8 cellular contexts compared by ENCODE assay signal in the genomic region with DNA sequence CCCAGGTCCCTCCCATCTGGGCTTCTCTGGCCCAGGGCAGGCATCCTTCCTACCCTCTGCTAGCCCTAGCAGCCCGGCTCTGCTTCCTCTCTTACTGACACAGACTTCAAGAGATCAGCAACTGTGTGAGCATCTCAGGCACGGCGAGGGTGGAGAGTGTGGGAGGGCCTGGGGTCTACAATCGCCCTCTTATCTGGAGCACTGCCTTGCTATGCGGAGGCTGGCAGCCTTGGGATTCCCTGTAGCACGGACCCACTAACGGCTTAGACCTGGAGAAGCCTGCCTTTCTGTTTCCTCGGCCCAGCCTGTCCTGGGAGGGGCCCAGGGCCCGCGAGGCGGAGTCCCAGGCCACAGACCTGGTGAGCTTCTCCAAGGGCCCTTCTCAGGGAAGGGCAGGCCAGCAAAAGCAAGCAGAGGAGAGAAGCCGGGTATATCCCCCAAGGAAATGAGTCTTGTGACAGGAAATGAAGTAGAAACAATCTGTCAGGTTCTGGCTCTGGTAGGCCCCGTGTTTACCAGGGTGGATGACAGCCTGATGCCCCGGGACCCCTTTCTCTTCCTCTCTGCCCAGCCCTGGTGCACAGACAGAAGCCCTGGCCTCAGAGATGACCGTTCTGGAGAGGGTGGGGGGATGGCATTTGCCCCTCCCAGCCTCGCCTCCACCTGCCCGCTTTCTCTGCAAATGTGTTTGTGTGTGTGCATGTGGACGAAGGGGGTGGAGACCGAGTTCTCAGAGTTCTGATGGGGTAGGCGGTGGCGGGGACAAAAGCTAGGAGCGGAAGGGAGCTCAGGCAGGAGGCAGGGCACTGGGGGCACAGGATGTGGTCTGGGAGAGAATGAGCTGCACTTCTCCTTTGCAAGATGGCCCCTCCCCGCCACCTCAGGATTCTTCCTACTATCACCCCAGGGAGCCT. TPM values are rescaled to one million over a fixed set of nuclear protein-coding genes. Genes with fewer than 3 reads are reported as not detected.
DNase-seq lines count a peak whose midpoint lies in the region; ATAC-seq and TF ChIP-seq lines count a peak whose summit lies in the region.

No MANE protein-coding gene starts in this region.

- no peak for TF ChIP-seq CTCF in SK-N-SH (IDR thresholded peaks at IDR 0.05)
- no peak for TF ChIP-seq CTCF in activated B cell treated with CpG ODN at 0.5 μM for 24 hours (IDR thresholded peaks at IDR 0.05)
- TF ChIP-seq CTCF in dorsolateral prefrontal cortex (IDR thresholded peaks at IDR 0.05 in 54 of 56, conservative IDR thresholded peaks at IDR 0.05 in 2 of 56; ENCODE audit: low read depth in 1 of 56, partially characterized antibody in 56 of 56), result no peak

- H3K9me2 ChIP-seq in SK-N-SH, result no peaks in the 10 kb centered on the region

- H3K4me3 Mint-ChIP-seq in activated B cell treated with CpG ODN at 0.5 μM for 24 hours, result peak overlapping the region; percentile 93

- ATAC-seq in SK-N-SH treated with all-trans-retinoic acid at 6 μM for 48 hours, result no peak
- ATAC-seq in activated B cell treated with CpG ODN at 0.5 μM for 24 hours (ENCODE audit: low read depth), result peak; percentile 1
- no peak for ATAC-seq in GM21619 (IDR thresholded peaks at IDR 0.05; ENCODE audit: unreplicated experiment)
- no peak for ATAC-seq in HG02759 (IDR thresholded peaks at IDR 0.05; ENCODE audit: unreplicated experiment)

- H3K9ac ChIP-seq in SK-N-SH, result 0 out of 2 replicates have a peak overlapping the region, but pooled peaks have one; percentile 21
- peak overlapping the region; percentile 26 to 54 for H3K9ac ChIP-seq in mucosa of rectum (ENCODE audit: low read depth in 1 of 2, low read length in 2 of 2)
- peak overlapping the region; percentile 16 to 51 for H3K9ac ChIP-seq in stomach smooth muscle (ENCODE audit: low read length in 2 of 2)

- H3K36me3 Mint-ChIP-seq in activated B cell treated with CpG ODN at 0.5 μM for 24 hours (ENCODE audit: low read depth), result peaks cover 15% of the 10 kb centered on the region

- CTCF ChIA-PET in SK-N-SH (lab: Yijun Ruan, JAX), result interaction anchor here (0.6 to 11.9 kb wide), 12 partner anchors 11 to 142 kb away, joined by 3 to 149 read pairs (median 6); a partner anchor contains a TSS
- CTCF ChIA-PET in activated B cell treated with CpG ODN at 0.5 μM for 24 hours (lab: Charles Lee), result interaction anchor here (0.6 to 3.8 kb wide), 5 partner anchors 19 to 108 kb away, joined by 3 to 23 read pairs (median 6); a partner anchor contains a TSS

- H3K9me3 ChIP-seq in SK-N-SH, result no peaks in the 10 kb centered on the region
- no peaks in the 10 kb centered on the region for H3K9me3 ChIP-seq in mucosa of rectum (ENCODE audit: control insufficient read depth in 2 of 2, low read length in 2 of 2)
- H3K9me3 ChIP-seq in stomach smooth muscle (ENCODE audit: control insufficient read depth in 2 of 2, low read length in 2 of 2), result no peaks in the 10 kb centered on the region

- no peak overlapping the region for H3K27ac ChIP-seq in SK-N-SH (ENCODE audit: low read depth in 2 of 2, low read length in 1 of 2)
- H3K27ac ChIP-seq in dorsolateral prefrontal cortex, result peak overlapping the region in 49 of 59 donors; percentile 2 to 99 (median 80)
- peak overlapping the region; percentile 99 for H3K27ac ChIP-seq in mucosa of rectum (ENCODE audit: low read depth in 2 of 2, low read length in 2 of 2)
- no peak overlapping the region for H3K27ac ChIP-seq in stomach smooth muscle (ENCODE audit: low read length)

- peaks cover 13 to 22% of the 10 kb centered on the region in 2 experiments for H3K36me3 ChIP-seq in SK-N-SH (replicated peaks in 1 of 2; ENCODE audit: control insufficient read depth in 1 of 2, insufficient read depth in 2 of 2, low read length in 1 of 2)
- peaks cover 37 to 38% of the 10 kb centered on the region in 2 donors for H3K36me3 ChIP-seq in mucosa of rectum (ENCODE audit: control insufficient read depth in 2 of 2, insufficient read depth in 2 of 2, low read length in 2 of 2)
- H3K36me3 ChIP-seq in stomach smooth muscle (ENCODE audit: control insufficient read depth in 2 of 2, insufficient read depth in 2 of 2, low read length in 2 of 2), result peaks cover 22 to 40% of the 10 kb centered on the region in 2 donors

- no peaks in the 10 kb centered on the region for H3K27me3 ChIP-seq in SK-N-SH (ENCODE audit: insufficient read depth)
- H3K27me3 ChIP-seq in dorsolateral prefrontal cortex, result no peaks in the 10 kb centered on the region
- no peaks in the 10 kb centered on the region for H3K27me3 ChIP-seq in mucosa of rectum (ENCODE audit: control insufficient read depth in 2 of 2, insufficient read depth in 2 of 2, low read length in 2 of 2)
- no peaks in the 10 kb centered on the region for H3K27me3 ChIP-seq in stomach smooth muscle (ENCODE audit: control insufficient read depth in 1 of 2, insufficient read depth in 2 of 2, low read length in 2 of 2)

- H3K9me3 Mint-ChIP-seq in activated B cell treated with CpG ODN at 0.5 μM for 24 hours, result no peaks in the 10 kb centered on the region

- WGBS in SK-N-SH (ENCODE audit: low lambda C conversion rate), result 90% methylated on average over 19 of the region's 23 CpGs

- no peak for TF ChIP-seq EP300 in SK-N-SH (IDR thresholded peaks at IDR 0.05; ENCODE audit: borderline replicate concordance in 1 of 2, low read depth in 1 of 2, low read length in 1 of 2)

- DNase-seq in SK-N-SH (no peak), activated B cell treated with CpG ODN at 0.5 μM for 24 hours (peak; percentile 50), dorsolateral prefrontal cortex (peak in 1 of 10 donors; percentile 36)

- POLR2A ChIA-PET in SK-N-SH (lab: Yijun Ruan, JAX) (interaction anchor here (4.3 kb wide), 1 partner anchor 19 kb away, joined by 63 read pairs; a partner anchor contains a TSS), activated B cell treated with CpG ODN at 0.5 μM for 24 hours (lab: Charles Lee) (interaction anchor here (0.6 to 5.4 kb wide), 18 partner anchors 12 to 482 kb away, joined by 3 to 114 read pairs (median 12); a partner anchor contains a TSS)

- peaks cover 4% of the 10 kb centered on the region for H3F3A ChIP-seq in SK-N-SH (replicated peaks; ENCODE audit: insufficient read depth)

- TF ChIP-seq RAD21 in SK-N-SH (IDR thresholded peaks at IDR 0.05; ENCODE audit: low read length), result no peak

- H3K27me3 Mint-ChIP-seq in activated B cell treated with CpG ODN at 0.5 μM for 24 hours, result no peaks in the 10 kb centered on the region

- peaks cover 38% of the 10 kb centered on the region for H3K4me1 Mint-ChIP-seq in activated B cell treated with CpG ODN at 0.5 μM for 24 hours

- H4K20me1 ChIP-seq in SK-N-SH (ENCODE audit: insufficient read depth), result peaks cover 32% of the 10 kb centered on the region

- no peak overlapping the region for H3K4me3 ChIP-seq in SK-N-SH (ENCODE audit: low read depth in 2 of 2, low read length in 1 of 2)
- H3K4me3 ChIP-seq in dorsolateral prefrontal cortex, result peak overlapping the region in 55 of 59 donors; percentile 1 to 100 (median 98)
- peak overlapping the region; percentile 34 to 71 for H3K4me3 ChIP-seq in mucosa of rectum (ENCODE audit: low read length in 2 of 2)
- H3K4me3 ChIP-seq in stomach smooth muscle (ENCODE audit: low read length in 2 of 2), result peak overlapping the region; percentile 34 to 62

- H3K79me2 ChIP-seq in SK-N-SH (ENCODE audit: insufficient read depth), result peaks cover 33% of the 10 kb centered on the region

- H2AFZ ChIP-seq in SK-N-SH (ENCODE audit: low read depth), result no peak overlapping the region

- intact Hi-C loops in activated B cell treated with CpG ODN at 0.5 μM for 24 hours (cut with micrococcal nuclease) (loop anchor here (1.0 kb wide), 1 partner anchor 14 kb away; no protein-coding TSS in a partner anchor), dorsolateral prefrontal cortex (cut with DNase I) (no loop called here)

- peak overlapping the region; percentile 97; the same call in 1 of the 2 replicates for H3K4me2 ChIP-seq in SK-N-SH

- H3K4me1 ChIP-seq in SK-N-SH (ENCODE audit: control insufficient read depth in 1 of 2, insufficient read depth in 2 of 2, low read depth in 1 of 2, low read length in 1 of 2), result peaks cover 6 to 15% of the 10 kb centered on the region in 2 experiments; a peak in 2 of 4 replicates
- H3K4me1 ChIP-seq in mucosa of rectum (ENCODE audit: control insufficient read depth in 2 of 2, insufficient read depth in 2 of 2, low read length in 2 of 2), result peaks cover 21 to 30% of the 10 kb centered on the region in 2 donors
- H3K4me1 ChIP-seq in stomach smooth muscle (ENCODE audit: control insufficient read depth, insufficient read depth, low read length), result peaks cover 26% of the 10 kb centered on the region

- peak overlapping the region; percentile 96 for H3K27ac Mint-ChIP-seq in activated B cell treated with CpG ODN at 0.5 μM for 24 hours

TF ChIP-seq in SK-N-SH treated with all-trans-retinoic acid at 6 μM for 48 hours, 23 proteins besides CTCF, POLR2A, EP300 and RAD21 (continues in another document):
- no peak for TF ChIP-seq ZFP30 (CRISPR knock-in tag; IDR thresholded peaks at IDR 0.05)

RNA-seq across cellular contexts. Expression of a gene that starts 2.5 kb away (rescaled TPM):
- 24.2 and 29.8 TPM in 2 replicates for polyA plus RNA-seq in SK-N-SH (2012; rRNA removed)
- polyA plus RNA-seq in SK-N-SH (2012; cell fraction: cytosol; rRNA removed), result 6.4 and 8.9 TPM in 2 replicates
- 189 and 213 TPM in 2 replicates for polyA plus RNA-seq in SK-N-SH (2012; cell fraction: nucleus; rRNA removed)
- total RNA-seq in activated B cell treated with CpG ODN at 0.5 μM for 24 hours (137 and 174 TPM in 2 replicates), dorsolateral prefrontal cortex (10 to 100 TPM; 29.1 to 86.0 (median 48.3) TPM)

RNA-seq across cellular contexts. Expression of a gene that starts 2.7 kb away (rescaled TPM):
- polyA plus RNA-seq in SK-N-SH (2012; rRNA removed), result 0.71 and 0.94 TPM in 2 replicates
- polyA plus RNA-seq in SK-N-SH (2012; cell fraction: cytosol; rRNA removed), result 0.52 and 0.54 TPM in 2 replicates
- polyA plus RNA-seq in SK-N-SH (2012; cell fraction: nucleus; rRNA removed), result 3.3 and 3.7 TPM in 2 replicates
- total RNA-seq in activated B cell treated with CpG ODN at 0.5 μM for 24 hours (0.29 and 1.9 TPM in 2 replicates), dorsolateral prefrontal cortex (1 to 10 TPM in 64 of 120 experiments, under 1 TPM in 49, not detected in 7; 0.23 to 3.2 (median 1.1) TPM)

RNA-seq across cellular contexts. Expression of a gene that starts 9.7 kb away (rescaled TPM):
- 1.0 and 1.2 TPM in 2 replicates for polyA plus RNA-seq in SK-N-SH (2012; rRNA removed)
- 0.18 TPM in 1 of 2 replicates, not detected in the other for polyA plus RNA-seq in SK-N-SH (2012; cell fraction: cytosol; rRNA removed)
- polyA plus RNA-seq in SK-N-SH (2012; cell fraction: nucleus; rRNA removed), result 8.7 and 22.8 TPM in 2 replicates
- 13.8 and 24.1 TPM in 2 replicates for total RNA-seq in activated B cell treated with CpG ODN at 0.5 μM for 24 hours
- 10 to 100 TPM in 9 of 120 experiments, 1 to 10 TPM in 107, under 1 TPM in 1, not detected in 3; 0.63 to 14.5 (median 4.3) TPM for total RNA-seq in dorsolateral prefrontal cortex

RNA-seq across cellular contexts. Expression of a gene that starts 18.8 kb away (rescaled TPM):
- 190 and 448 TPM in 2 replicates for polyA plus RNA-seq in SK-N-SH (2012; rRNA removed)
- polyA plus RNA-seq in SK-N-SH (2012; cell fraction: cytosol; rRNA removed), result 153 and 201 TPM in 2 replicates
- 1,146 and 1,459 TPM in 2 replicates for polyA plus RNA-seq in SK-N-SH (2012; cell fraction: nucleus; rRNA removed)
- 5.4 and 5.8 TPM in 2 replicates for total RNA-seq in activated B cell treated with CpG ODN at 0.5 μM for 24 hours
- 10 to 100 TPM in 38 of 120 experiments, 1 to 10 TPM in 82; 2.5 to 20.4 (median 7.2) TPM for total RNA-seq in dorsolateral prefrontal cortex

RNA-seq across cellular contexts. Expression of a gene that starts 29.0 kb away (rescaled TPM):
- 30.0 and 61.7 TPM in 2 replicates for polyA plus RNA-seq in SK-N-SH (2012; rRNA removed)
- 23.2 and 36.6 TPM in 2 replicates for polyA plus RNA-seq in SK-N-SH (2012; cell fraction: cytosol; rRNA removed)
- polyA plus RNA-seq in SK-N-SH (2012; cell fraction: nucleus; rRNA removed), result 81.3 and 91.3 TPM in 2 replicates
- total RNA-seq in activated B cell treated with CpG ODN at 0.5 μM for 24 hours, result 10.5 and 11.9 TPM in 2 replicates
- total RNA-seq in dorsolateral prefrontal cortex, result 10 to 100 TPM; 11.7 to 26.4 (median 18.7) TPM

Comparison
In these comparisons a context has a peak if more than half of its experiments do, and no peak if none do; other contexts are left out.
1. H3K27ac ChIP-seq: peak in dorsolateral prefrontal cortex (49 of 59) and mucosa of rectum (2 of 2); none in SK-N-SH (0 of 2) and stomach smooth muscle (single experiment).
2. H3K4me3 ChIP-seq: peak in dorsolateral prefrontal cortex (55 of 59), mucosa of rectum (2 of 2) and stomach smooth muscle (2 of 2); none in SK-N-SH (0 of 2).
3. Peak in every context shown above with its lines, with median percentiles within 50 percentile points of each other: H3K9ac ChIP-seq.